Comparison of ENCODE assay signal across 1 cellular context in the genomic region with DNA sequence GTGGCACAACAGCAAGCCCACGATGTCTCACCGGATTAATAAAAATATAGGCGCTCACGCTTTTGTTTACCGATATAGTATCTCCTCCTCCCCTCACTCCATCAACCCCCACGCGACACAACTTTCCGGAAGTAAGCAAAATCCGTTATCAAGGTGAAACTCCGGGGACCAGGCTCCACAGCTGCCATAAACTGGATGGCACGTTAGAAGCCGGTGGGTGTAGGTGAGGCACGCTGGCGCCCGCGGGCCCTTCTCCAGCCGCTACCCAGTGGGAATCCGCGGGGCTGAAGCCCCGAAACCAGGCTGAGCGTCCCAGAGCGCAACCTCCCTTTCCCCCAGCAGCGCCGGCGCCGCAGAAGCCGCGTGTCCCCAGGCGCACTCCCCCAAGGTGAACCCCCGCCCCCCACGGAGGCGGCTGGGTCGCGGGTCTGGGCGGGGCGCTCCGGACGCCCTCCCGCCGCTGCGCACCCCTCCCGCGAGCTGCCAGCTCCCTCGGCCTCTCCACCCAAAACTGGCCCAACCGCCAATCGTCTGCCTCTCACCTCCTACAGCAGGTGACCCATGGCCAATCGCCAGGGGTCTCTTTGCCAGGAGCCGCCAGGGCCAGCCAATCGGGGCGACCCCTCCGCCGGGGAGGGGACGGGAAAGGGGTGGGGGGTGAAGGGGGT.
TF ChIP-seq lines count a peak whose summit lies in the region.

No MANE protein-coding gene starts in this region.

TF ChIP-seq in K562, 482 proteins besides CTCF, POLR2A, EP300 and RAD21 (continued from another document and continues in another):
- TF ChIP-seq, protein P1, sequence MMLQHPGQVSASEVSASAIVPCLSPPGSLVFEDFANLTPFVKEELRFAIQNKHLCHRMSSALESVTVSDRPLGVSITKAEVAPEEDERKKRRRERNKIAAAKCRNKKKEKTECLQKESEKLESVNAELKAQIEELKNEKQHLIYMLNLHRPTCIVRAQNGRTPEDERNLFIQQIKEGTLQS (IDR thresholded peaks at IDR 0.05): no peak
- TF ChIP-seq, protein P1 (CRISPR knock-in tag; conservative IDR thresholded peaks at IDR 0.05): no peak
- TF ChIP-seq POU5F1 (IDR thresholded peaks at IDR 0.05; ENCODE audit: borderline replicate concordance, low read depth, low read length, partially characterized antibody): no peak
- TF ChIP-seq CBX3 (IDR thresholded peaks at IDR 0.05; ENCODE audit: borderline replicate concordance in 1 of 2, low read length in 2 of 2): no peak
- TF ChIP-seq PHTF2 (CRISPR knock-in tag; IDR thresholded peaks at IDR 0.05): no peak
- TF ChIP-seq PCBP2 (IDR thresholded peaks at IDR 0.05; ENCODE audit: low read depth, low read length, poor library complexity, severe bottlenecking): no peak
- TF ChIP-seq KHSRP (IDR thresholded peaks at IDR 0.05): no peak
- no peak for TF ChIP-seq JUNB (CRISPR knock-in tag; conservative IDR thresholded peaks at IDR 0.05)
- peak; percentile 86; the same call in 1 of the 2 replicates for TF ChIP-seq ERF (CRISPR knock-in tag; IDR thresholded peaks at IDR 0.05)
- TF ChIP-seq, protein P2, sequence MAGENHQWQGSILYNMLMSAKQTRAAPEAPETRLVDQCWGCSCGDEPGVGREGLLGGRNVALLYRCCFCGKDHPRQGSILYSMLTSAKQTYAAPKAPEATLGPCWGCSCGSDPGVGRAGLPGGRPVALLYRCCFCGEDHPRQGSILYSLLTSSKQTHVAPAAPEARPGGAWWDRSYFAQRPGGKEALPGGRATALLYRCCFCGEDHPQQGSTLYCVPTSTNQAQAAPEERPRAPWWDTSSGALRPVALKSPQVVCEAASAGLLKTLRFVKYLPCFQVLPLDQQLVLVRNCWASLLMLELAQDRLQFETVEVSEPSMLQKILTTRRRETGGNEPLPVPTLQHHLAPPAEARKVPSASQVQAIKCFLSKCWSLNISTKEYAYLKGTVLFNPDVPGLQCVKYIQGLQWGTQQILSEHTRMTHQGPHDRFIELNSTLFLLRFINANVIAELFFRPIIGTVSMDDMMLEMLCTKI (IDR thresholded peaks at IDR 0.05; ENCODE audit: partially characterized antibody): no peak
- TF ChIP-seq NR2C1 (IDR thresholded peaks at IDR 0.05): no peak
- TF ChIP-seq NR2C1 (tag; IDR thresholded peaks at IDR 0.05): 0 out of 2 replicates have a peak, but pooled peaks have one; percentile 18
- TF ChIP-seq PCBP1 (IDR thresholded peaks at IDR 0.05; ENCODE audit: low read depth, low read length, poor library complexity, severe bottlenecking): peak; percentile 87
- TF ChIP-seq, protein P3, sequence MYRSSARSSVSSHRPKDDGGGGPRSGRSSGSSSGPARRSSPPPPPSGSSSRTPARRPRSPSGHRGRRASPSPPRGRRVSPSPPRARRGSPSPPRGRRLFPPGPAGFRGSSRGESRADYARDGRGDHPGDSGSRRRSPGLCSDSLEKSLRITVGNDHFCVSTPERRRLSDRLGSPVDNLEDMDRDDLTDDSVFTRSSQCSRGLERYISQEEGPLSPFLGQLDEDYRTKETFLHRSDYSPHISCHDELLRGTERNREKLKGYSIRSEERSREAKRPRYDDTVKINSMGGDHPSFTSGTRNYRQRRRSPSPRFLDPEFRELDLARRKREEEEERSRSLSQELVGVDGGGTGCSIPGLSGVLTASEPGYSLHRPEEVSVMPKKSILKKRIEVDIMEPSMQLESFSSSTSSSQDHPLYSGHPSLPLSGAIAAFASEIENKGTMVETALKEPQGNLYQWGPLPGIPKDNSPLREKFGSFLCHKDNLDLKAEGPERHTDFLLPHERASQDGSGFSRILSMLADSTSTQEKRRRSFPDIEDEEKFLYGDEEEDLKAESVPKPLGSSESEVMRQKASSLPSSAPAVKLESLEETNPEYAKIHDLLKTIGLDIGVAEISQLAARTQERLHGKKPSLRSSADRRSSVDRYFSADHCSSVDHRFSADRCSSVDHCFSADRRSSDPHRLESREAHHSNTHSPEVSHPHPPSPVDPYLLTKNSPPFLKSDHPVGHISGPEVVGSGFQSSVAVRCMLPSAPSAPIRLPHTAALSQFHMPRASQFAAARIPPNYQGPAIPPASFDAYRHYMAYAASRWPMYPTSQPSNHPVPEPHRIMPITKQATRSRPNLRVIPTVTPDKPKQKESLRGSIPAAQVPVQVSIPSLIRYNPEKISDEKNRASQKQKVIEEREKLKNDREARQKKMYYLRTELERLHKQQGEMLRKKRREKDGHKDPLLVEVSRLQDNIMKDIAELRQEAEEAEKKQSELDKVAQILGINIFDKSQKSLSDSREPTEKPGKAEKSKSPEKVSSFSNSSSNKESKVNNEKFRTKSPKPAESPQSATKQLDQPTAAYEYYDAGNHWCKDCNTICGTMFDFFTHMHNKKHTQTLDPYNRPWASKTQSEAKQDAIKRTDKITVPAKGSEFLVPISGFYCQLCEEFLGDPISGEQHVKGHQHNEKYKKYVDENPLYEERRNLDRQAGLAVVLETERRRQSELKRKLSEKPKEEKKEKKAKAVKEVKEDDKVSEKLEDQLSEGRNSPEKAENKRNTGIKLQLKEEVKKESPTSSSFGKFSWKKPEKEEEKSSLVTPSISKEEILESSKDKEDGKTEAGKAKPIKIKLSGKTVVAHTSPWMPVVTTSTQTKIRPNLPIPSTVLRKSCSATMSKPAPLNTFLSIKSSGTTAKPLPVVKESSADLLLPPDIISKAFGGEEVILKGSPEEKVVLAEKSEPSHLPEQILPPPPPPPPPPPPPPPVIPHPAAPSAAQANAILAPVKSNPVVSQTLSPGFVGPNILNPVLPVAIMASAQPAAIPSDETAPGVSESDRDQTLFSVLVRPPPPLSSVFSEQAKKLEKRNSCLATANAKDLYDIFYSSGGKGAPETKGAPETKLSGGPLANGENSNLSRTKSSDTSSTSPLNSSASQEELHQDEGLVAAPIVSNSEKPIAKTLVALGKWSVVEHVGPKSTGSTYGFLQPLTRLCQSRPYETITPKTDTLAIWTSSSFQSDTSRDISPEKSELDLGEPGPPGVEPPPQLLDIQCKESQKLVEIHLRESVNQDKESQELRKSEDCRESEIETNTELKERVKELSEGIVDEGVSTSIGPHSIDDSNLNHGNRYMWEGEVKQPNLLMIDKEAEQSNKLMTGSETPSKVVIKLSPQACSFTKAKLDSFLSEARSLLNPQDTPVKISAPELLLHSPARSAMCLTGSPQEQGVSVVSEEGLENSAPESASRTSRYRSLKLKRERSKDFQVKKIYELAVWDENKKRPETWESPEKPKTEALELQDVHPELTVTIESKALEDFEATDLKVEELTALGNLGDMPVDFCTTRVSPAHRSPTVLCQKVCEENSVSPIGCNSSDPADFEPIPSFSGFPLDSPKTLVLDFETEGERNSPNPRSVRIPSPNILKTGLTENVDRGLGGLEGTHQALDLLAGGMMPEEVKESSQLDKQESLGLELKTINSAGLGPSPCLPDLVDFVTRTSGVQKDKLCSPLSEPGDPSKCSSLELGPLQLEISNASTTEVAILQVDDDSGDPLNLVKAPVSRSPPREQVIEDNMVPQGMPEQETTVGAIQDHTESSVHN (IDR thresholded peaks at IDR 0.05; ENCODE audit: borderline replicate concordance in 1 of 2, low read depth in 1 of 2): no peak
- no peak for TF ChIP-seq BRF1 (IDR thresholded peaks at IDR 0.05; ENCODE audit: borderline replicate concordance, extremely low read depth, insufficient read length)
- TF ChIP-seq, protein P4, sequence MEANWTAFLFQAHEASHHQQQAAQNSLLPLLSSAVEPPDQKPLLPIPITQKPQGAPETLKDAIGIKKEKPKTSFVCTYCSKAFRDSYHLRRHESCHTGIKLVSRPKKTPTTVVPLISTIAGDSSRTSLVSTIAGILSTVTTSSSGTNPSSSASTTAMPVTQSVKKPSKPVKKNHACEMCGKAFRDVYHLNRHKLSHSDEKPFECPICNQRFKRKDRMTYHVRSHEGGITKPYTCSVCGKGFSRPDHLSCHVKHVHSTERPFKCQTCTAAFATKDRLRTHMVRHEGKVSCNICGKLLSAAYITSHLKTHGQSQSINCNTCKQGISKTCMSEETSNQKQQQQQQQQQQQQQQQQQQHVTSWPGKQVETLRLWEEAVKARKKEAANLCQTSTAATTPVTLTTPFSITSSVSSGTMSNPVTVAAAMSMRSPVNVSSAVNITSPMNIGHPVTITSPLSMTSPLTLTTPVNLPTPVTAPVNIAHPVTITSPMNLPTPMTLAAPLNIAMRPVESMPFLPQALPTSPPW (CRISPR knock-in tag; IDR thresholded peaks at IDR 0.05): peak; percentile 100
- TF ChIP-seq, protein P5, sequence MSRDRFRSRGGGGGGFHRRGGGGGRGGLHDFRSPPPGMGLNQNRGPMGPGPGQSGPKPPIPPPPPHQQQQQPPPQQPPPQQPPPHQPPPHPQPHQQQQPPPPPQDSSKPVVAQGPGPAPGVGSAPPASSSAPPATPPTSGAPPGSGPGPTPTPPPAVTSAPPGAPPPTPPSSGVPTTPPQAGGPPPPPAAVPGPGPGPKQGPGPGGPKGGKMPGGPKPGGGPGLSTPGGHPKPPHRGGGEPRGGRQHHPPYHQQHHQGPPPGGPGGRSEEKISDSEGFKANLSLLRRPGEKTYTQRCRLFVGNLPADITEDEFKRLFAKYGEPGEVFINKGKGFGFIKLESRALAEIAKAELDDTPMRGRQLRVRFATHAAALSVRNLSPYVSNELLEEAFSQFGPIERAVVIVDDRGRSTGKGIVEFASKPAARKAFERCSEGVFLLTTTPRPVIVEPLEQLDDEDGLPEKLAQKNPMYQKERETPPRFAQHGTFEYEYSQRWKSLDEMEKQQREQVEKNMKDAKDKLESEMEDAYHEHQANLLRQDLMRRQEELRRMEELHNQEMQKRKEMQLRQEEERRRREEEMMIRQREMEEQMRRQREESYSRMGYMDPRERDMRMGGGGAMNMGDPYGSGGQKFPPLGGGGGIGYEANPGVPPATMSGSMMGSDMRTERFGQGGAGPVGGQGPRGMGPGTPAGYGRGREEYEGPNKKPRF (IDR thresholded peaks at IDR 0.05; ENCODE audit: low read depth, low read length): no peak
- no peak for TF ChIP-seq ZNF134 (CRISPR knock-in tag; conservative IDR thresholded peaks at IDR 0.05)
- TF ChIP-seq IFI16 (CRISPR knock-in tag; IDR thresholded peaks at IDR 0.05): no peak
- TF ChIP-seq, protein P6, sequence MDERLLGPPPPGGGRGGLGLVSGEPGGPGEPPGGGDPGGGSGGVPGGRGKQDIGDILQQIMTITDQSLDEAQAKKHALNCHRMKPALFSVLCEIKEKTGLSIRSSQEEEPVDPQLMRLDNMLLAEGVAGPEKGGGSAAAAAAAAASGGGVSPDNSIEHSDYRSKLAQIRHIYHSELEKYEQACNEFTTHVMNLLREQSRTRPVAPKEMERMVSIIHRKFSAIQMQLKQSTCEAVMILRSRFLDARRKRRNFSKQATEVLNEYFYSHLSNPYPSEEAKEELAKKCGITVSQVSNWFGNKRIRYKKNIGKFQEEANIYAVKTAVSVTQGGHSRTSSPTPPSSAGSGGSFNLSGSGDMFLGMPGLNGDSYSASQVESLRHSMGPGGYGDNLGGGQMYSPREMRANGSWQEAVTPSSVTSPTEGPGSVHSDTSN (CRISPR knock-in tag; IDR thresholded peaks at IDR 0.05; ENCODE audit: low read depth): no peak
- TF ChIP-seq, protein P6 (tag; conservative IDR thresholded peaks at IDR 0.05; ENCODE audit: low read depth): no peak
- TF ChIP-seq STAG1 (CRISPR knock-in tag; IDR thresholded peaks at IDR 0.05; ENCODE audit: borderline replicate concordance): no peak
- TF ChIP-seq FOXM1 (IDR thresholded peaks at IDR 0.05; ENCODE audit: low read depth): no peak
- no peak for TF ChIP-seq FOXM1 (CRISPR knock-in tag; IDR thresholded peaks at IDR 0.05; ENCODE audit: low read depth)
- TF ChIP-seq NRF1 (conservative IDR thresholded peaks at IDR 0.05 in 1 of 2, IDR thresholded peaks at IDR 0.05 in 1 of 2): peak; percentile 92 to 93
- TF ChIP-seq, protein P7, sequence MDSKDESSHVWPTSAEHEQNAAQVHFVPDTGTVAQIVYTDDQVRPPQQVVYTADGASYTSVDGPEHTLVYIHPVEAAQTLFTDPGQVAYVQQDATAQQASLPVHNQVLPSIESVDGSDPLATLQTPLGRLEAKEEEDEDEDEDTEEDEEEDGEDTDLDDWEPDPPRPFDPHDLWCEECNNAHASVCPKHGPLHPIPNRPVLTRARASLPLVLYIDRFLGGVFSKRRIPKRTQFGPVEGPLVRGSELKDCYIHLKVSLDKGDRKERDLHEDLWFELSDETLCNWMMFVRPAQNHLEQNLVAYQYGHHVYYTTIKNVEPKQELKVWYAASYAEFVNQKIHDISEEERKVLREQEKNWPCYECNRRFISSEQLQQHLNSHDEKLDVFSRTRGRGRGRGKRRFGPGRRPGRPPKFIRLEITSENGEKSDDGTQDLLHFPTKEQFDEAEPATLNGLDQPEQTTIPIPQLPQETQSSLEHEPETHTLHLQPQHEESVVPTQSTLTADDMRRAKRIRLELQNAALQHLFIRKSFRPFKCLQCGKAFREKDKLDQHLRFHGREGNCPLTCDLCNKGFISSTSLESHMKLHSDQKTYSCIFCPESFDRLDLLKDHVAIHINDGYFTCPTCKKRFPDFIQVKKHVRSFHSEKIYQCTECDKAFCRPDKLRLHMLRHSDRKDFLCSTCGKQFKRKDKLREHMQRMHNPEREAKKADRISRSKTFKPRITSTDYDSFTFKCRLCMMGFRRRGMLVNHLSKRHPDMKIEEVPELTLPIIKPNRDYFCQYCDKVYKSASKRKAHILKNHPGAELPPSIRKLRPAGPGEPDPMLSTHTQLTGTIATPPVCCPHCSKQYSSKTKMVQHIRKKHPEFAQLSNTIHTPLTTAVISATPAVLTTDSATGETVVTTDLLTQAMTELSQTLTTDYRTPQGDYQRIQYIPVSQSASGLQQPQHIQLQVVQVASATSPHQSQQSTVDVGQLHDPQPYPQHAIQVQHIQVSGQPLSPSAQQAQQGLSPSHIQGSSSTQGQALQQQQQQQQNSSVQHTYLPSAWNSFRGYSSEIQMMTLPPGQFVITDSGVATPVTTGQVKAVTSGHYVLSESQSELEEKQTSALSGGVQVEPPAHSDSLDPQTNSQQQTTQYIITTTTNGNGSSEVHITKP (IDR thresholded peaks at IDR 0.05; ENCODE audit: partially characterized antibody): peak; percentile 49
- no peak for TF ChIP-seq BRCA1 (IDR thresholded peaks at IDR 0.05)
- TF ChIP-seq BRCA1 (CRISPR knock-in tag; IDR thresholded peaks at IDR 0.05): no peak
- peak; percentile 51 for TF ChIP-seq HCFC1 (IDR thresholded peaks at IDR 0.05; ENCODE audit: low read depth, low read length)
- TF ChIP-seq FOXJ2 (tag; IDR thresholded peaks at IDR 0.05): no peak
- TF ChIP-seq, protein P8, sequence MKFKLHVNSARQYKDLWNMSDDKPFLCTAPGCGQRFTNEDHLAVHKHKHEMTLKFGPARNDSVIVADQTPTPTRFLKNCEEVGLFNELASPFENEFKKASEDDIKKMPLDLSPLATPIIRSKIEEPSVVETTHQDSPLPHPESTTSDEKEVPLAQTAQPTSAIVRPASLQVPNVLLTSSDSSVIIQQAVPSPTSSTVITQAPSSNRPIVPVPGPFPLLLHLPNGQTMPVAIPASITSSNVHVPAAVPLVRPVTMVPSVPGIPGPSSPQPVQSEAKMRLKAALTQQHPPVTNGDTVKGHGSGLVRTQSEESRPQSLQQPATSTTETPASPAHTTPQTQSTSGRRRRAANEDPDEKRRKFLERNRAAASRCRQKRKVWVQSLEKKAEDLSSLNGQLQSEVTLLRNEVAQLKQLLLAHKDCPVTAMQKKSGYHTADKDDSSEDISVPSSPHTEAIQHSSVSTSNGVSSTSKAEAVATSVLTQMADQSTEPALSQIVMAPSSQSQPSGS (CRISPR knock-in tag; IDR thresholded peaks at IDR 0.05): no peak
- peak; percentile 52 for TF ChIP-seq CBFA2T3 (IDR thresholded peaks at IDR 0.05)
- TF ChIP-seq FIP1L1 (IDR thresholded peaks at IDR 0.05; ENCODE audit: low read depth, low read length, poor library complexity, severe bottlenecking): peak; percentile 71
